In genomic region chr14:90381999-90382451, GRCh38 we compare ENCODE assay signal across 8 cellular contexts. TPM values are rescaled to one million over a fixed set of nuclear protein-coding genes. Genes with fewer than 3 reads are reported as not detected.
DNase-seq lines count a peak whose midpoint lies in the region; ATAC-seq, FAIRE-seq and TF ChIP-seq lines count a peak whose summit lies in the region.

No MANE protein-coding gene starts in this region.

- peak overlapping the region; percentile 41 to 47 for H3K4me3 ChIP-seq in left lung

- DNase-seq in NCI-H82 (lab: John Stamatoyannopoulos, UW) (peak; percentile 67), NCI-H82 treated with DMSO at 0.1 percent for 48 hours (lab: John Stamatoyannopoulos, UW; ENCODE audit: unreplicated experiment) (no peak), NCI-H2227 (lab: John Stamatoyannopoulos, UW; ENCODE audit: unreplicated experiment) (peak; percentile 62), caudate nucleus (lab: John Stamatoyannopoulos, UW) (peak in 31 of 61 donors; percentile 10 to 72 (median 40)), left lung (peak in 1 of 2 donors; percentile 70), ureter (ENCODE audit: low spot score) (peak; percentile 61), H54 (ENCODE audit: insufficient read length, low spot score) (no peak)

- H3K9me3 ChIP-seq in left lung, result no peaks in the 10 kb centered on the region

- peak; percentile 25 for ATAC-seq in left lung
- no peak for ATAC-seq in HG03108 (IDR thresholded peaks at IDR 0.05; ENCODE audit: unreplicated experiment)

- H3K36me3 ChIP-seq in left lung, result no peaks in the 10 kb centered on the region

- H3K27ac ChIP-seq in caudate nucleus (ENCODE audit: low read depth, low read length) (peak overlapping the region; percentile 100), left lung (peak overlapping the region; percentile 97 to 100)

- H3K27me3 ChIP-seq in left lung, result no peaks in the 10 kb centered on the region

- intact Hi-C loops in left lung (cut with DNase I), result no loop called here

- peaks cover 6 to 26% of the 10 kb centered on the region in 2 donors for H3K4me1 ChIP-seq in left lung

- no peak for TF ChIP-seq CTCF in left lung (IDR thresholded peaks at IDR 0.05)

- no peak for FAIRE-seq in H54 (lab: Jason Lieb, UNC)

- no peak for TF ChIP-seq POLR2A in H54 (IDR thresholded peaks at IDR 0.05; ENCODE audit: low read depth, low read length)

RNA-seq across cellular contexts. Expression of gene CALM1, which starts 14.8 kb away (rescaled TPM):
- total RNA-seq in left lung, result 100 to 1,000 TPM; 553 to 556 TPM
- total RNA-seq in ureter, result 335 TPM

RNA-seq across cellular contexts. Expression of gene NRDE2, which starts 50.3 kb away (rescaled TPM):
- total RNA-seq in left lung, result 10 to 100 TPM; 17.4 to 21.1 TPM
- 38.0 TPM for total RNA-seq in ureter

Comparison
In these comparisons a context has a peak if more than half of its experiments do, and no peak if none do; other contexts are left out.
1. DNase-seq: peak in NCI-H82 (single experiment), NCI-H2227 (single experiment), caudate nucleus (31 of 61) and ureter (single experiment); none in NCI-H82 treated with DMSO at 0.1 percent for 48 hours (single experiment) and H54 (single experiment).